In the genomic region with DNA sequence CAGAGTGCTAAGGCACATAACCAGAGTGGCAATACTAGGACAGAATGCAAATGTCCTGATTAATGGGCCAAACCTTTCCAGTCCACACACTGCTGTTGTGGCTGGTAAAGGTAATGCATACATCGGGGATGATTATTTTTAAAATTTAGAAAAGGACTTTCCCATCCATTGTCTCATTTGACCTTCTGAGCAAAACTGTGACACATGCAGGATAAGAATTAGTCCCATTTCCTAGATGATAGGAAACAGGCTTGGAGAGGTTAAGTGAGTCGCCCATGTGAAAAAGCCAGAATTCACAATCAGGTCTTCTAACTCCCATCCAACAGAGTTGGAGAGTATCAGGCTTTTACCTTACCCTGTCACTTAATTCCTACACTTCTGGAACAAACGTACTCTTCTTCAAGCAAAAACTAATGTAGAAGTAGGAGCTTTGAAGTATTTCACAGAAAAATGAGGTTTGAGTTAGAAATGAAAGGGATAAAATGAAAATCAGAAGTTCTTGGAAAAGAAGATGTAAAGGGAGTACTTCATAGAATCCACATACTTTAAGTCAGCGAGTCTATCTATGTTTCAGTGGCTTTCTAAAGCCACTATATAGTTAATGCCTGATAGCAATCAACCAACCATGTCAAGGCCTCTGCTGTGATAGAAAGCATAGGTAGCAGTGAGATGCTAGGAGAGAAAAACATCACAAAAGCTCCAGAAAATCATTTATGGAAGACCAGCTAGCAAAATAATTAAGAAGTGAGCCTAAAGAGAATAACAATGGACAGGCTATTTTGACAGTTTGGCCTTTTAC, we compare ENCODE assay signal across 22 cellular contexts.
"Had no signal": no experiment of that assay in that cellular context is flagged by ENCODE, and none has a peak within 500 bp of the region (broad histone marks: within the 10 kb centered on the region; RNA-seq: fewer than 3 reads in every experiment).

No MANE protein-coding gene starts in this region.

- H3K4me3 ChIP-seq: ascending aorta, breast epithelium, coronary artery, esophagus squamous epithelium, lower lobe of right lung, sigmoid colon, testis had no signal

- H3K79me2 ChIP-seq: parathyroid adenoma had no signal

- H3K4me1 ChIP-seq: ascending aorta, breast epithelium, lower lobe of right lung, parathyroid adenoma, sigmoid colon, testis had no signal

- H3K27ac ChIP-seq: ascending aorta, breast epithelium, coronary artery, esophagus squamous epithelium, lower lobe of right lung, parathyroid adenoma, sigmoid colon, testis had no signal

- H3K27ac Mint-ChIP-seq: activated CD4-positive, alpha-beta T cell treated with anti-CD3 and anti-CD28 coated beads, Interleukin-2, amount 10 ng/mL, durations not matched to agents 7 days and 5 days; activated T-cell treated with anti-CD3 and anti-CD28 coated beads, Interleukin-2, amount 50 U/mL, for 72 hours; mesothelial cell of epicardium; nephron; stimulated activated memory B cell treated with anti-CD40 and anti-IgM and Interleukin-4, amounts not matched to agents 10 μg/mL and 1 μg/mL and 100 μg/mL, for 72 hours; type B pancreatic cell had no signal

- H2AFZ ChIP-seq: parathyroid adenoma had no signal

- H3K4me1 Mint-ChIP-seq: activated CD4-positive, alpha-beta T cell treated with anti-CD3 and anti-CD28 coated beads, Interleukin-2, amount 10 ng/mL, durations not matched to agents 7 days and 5 days; mesothelial cell of epicardium; nephron; stimulated activated memory B cell treated with anti-CD40 and anti-IgM and Interleukin-4, amounts not matched to agents 10 μg/mL and 1 μg/mL and 100 μg/mL, for 72 hours had no signal

- H3K27me3 Mint-ChIP-seq: activated CD4-positive, alpha-beta T cell treated with anti-CD3 and anti-CD28 coated beads, Interleukin-2, amount 10 ng/mL, durations not matched to agents 7 days and 5 days; stimulated activated memory B cell treated with anti-CD40 and anti-IgM and Interleukin-4, amounts not matched to agents 10 μg/mL and 1 μg/mL and 100 μg/mL, for 72 hours; type B pancreatic cell had no signal

- ATAC-seq: activated T-cell treated with anti-CD3 and anti-CD28 coated beads, Interleukin-2, amount 50 U/mL, for 72 hours; lower lobe of right lung; stimulated activated memory B cell treated with anti-CD40 and anti-IgM and Interleukin-4, amounts not matched to agents 10 μg/mL and 1 μg/mL and 100 μg/mL, for 72 hours had no signal

- H3K36me3 Mint-ChIP-seq: stimulated activated memory B cell treated with anti-CD40 and anti-IgM and Interleukin-4, amounts not matched to agents 10 μg/mL and 1 μg/mL and 100 μg/mL, for 72 hours had no signal

- DNase-seq: activated CD4-positive, alpha-beta T cell treated with anti-CD3 and anti-CD28 coated beads, Interleukin-2, amount 10 ng/mL, durations not matched to agents 7 days and 5 days; activated CD8-positive, alpha-beta memory T cell treated with anti-CD3 and anti-CD28 coated beads, Interleukin-2, amount 50 U/mL, for 4 hours; activated effector memory CD4-positive, alpha-beta T cell treated with anti-CD3 and anti-CD28 coated beads, Interleukin-2, amount 50 U/mL, for 16 hours; activated naive CD4-positive, alpha-beta T cell treated with anti-CD3 and anti-CD28 coated beads, Interleukin-2, amount 50 U/mL, for 16 hours; activated T-cell treated with anti-CD3 and anti-CD28 coated beads, Interleukin-2, amount 50 U/mL, for 72 hours; effector CD4-positive, alpha-beta T cell; esophagus squamous epithelium; foreskin fibroblast; hypothalamus; islet precursor cell; lower lobe of right lung; sigmoid colon; stimulated activated CD4-positive, alpha-beta T cell treated with anti-CD3 and anti-CD28 coated beads, Interleukin-4, amount 100 ng/mL, for 24 hours; testis had no signal

- H3K27me3 ChIP-seq: ascending aorta, breast epithelium, esophagus squamous epithelium, sigmoid colon, testis had no signal

- H3K9me3 Mint-ChIP-seq: activated CD4-positive, alpha-beta T cell treated with anti-CD3 and anti-CD28 coated beads, Interleukin-2, amount 10 ng/mL, durations not matched to agents 7 days and 5 days; type B pancreatic cell had no signal

- H3K36me3 ChIP-seq: ascending aorta, esophagus squamous epithelium, lower lobe of right lung, sigmoid colon had no signal

- H3K4me3 Mint-ChIP-seq: activated CD4-positive, alpha-beta T cell treated with anti-CD3 and anti-CD28 coated beads, Interleukin-2, amount 10 ng/mL, durations not matched to agents 7 days and 5 days; activated T-cell treated with anti-CD3 and anti-CD28 coated beads, Interleukin-2, amount 50 U/mL, for 72 hours; mesothelial cell of epicardium; nephron; stimulated activated memory B cell treated with anti-CD40 and anti-IgM and Interleukin-4, amounts not matched to agents 10 μg/mL and 1 μg/mL and 100 μg/mL, for 72 hours; type B pancreatic cell had no signal
